8 cellular contexts compared by ENCODE assay signal in genomic region chr13:50123002-50123401, GRCh38.
DNase-seq lines count a peak whose midpoint lies in the region; ATAC-seq, FAIRE-seq and TF ChIP-seq lines count a peak whose summit lies in the region.

No MANE protein-coding gene starts in this region.

- peaks cover 39% of the 10 kb centered on the region for H3K4me1 Mint-ChIP-seq in endodermal cell

- H3K9me3 Mint-ChIP-seq in endodermal cell = no peaks in the 10 kb centered on the region

- ATAC-seq in DND-41 (ENCODE audit: insufficient read depth, low read depth) (no peak), pancreas (no peak), HG02623 (IDR thresholded peaks at IDR 0.05; ENCODE audit: unreplicated experiment) (no peak), HG03442 (IDR thresholded peaks at IDR 0.05; ENCODE audit: unreplicated experiment) (no peak)

- peaks cover 27% of the 10 kb centered on the region for H4K20me1 ChIP-seq in DND-41 (ENCODE audit: insufficient read depth, low read length)
- H4K20me1 ChIP-seq in OCI-LY7 (ENCODE audit: insufficient read depth, low read length) = peaks cover 15% of the 10 kb centered on the region; the same call in 1 of the 2 replicates

- H3K36me3 Mint-ChIP-seq in endodermal cell (ENCODE audit: low read depth) = no peaks in the 10 kb centered on the region

- H3K4me2 ChIP-seq in DND-41 (ENCODE audit: insufficient read depth, low read length) (peak overlapping the region; percentile 64), OCI-LY7 (ENCODE audit: low read length) (peak overlapping the region; percentile 89)

- H3K79me2 ChIP-seq in DND-41 (ENCODE audit: insufficient read depth, low read length) (peaks cover 87% of the 10 kb centered on the region), OCI-LY7 (ENCODE audit: insufficient read depth, low read depth, low read length) (peaks cover 42% of the 10 kb centered on the region; the same call in 1 of the 2 replicates)

- H3K27ac ChIP-seq in DND-41 (ENCODE audit: low read length) = peak overlapping the region; percentile 77
- peak overlapping the region; percentile 56 for H3K27ac ChIP-seq in OCI-LY7 (ENCODE audit: low read depth, low read length, poor library complexity, severe bottlenecking)
- no peak overlapping the region for H3K27ac ChIP-seq in endodermal cell (ENCODE audit: low read depth, low read length)
- peak overlapping the region in 3 of 4 donors; percentile 100 for H3K27ac ChIP-seq in pancreas

- no peak for FAIRE-seq in pancreas (lab: Jason Lieb, UNC)

- peaks cover 45% of the 10 kb centered on the region for H3K4me1 ChIP-seq in DND-41 (ENCODE audit: insufficient read depth, low read length)
- peaks cover 54% of the 10 kb centered on the region for H3K4me1 ChIP-seq in OCI-LY7 (ENCODE audit: insufficient read depth, low read length, poor library complexity, severe bottlenecking)
- peaks cover 17% of the 10 kb centered on the region for H3K4me1 ChIP-seq in endodermal cell (ENCODE audit: control insufficient read depth, insufficient read depth, low read length)
- H3K4me1 ChIP-seq in pancreas = peaks cover 12 to 15% (median 15%) of the 10 kb centered on the region in 3 donors

- H3K36me3 ChIP-seq in DND-41 (ENCODE audit: insufficient read depth, low read length) (peaks cover 18% of the 10 kb centered on the region), OCI-LY7 (ENCODE audit: insufficient read depth, low read length) (no peaks in the 10 kb centered on the region), endodermal cell (ENCODE audit: control insufficient read depth, insufficient read depth, low read length) (no peaks in the 10 kb centered on the region), pancreas (no peaks in the 10 kb centered on the region)

- peaks cover 79% of the 10 kb centered on the region for H3K27me3 Mint-ChIP-seq in endodermal cell (ENCODE audit: insufficient read depth)

- H2AFZ ChIP-seq in DND-41 (ENCODE audit: low read depth, low read length) (no peak overlapping the region), OCI-LY7 (ENCODE audit: low read length) (no peak overlapping the region)

- no TSS peak for BruUV-seq in OCI-LY7 (replicated peaks; lab: Mats Ljungman, UMichigan)

- POLR2A ChIA-PET in OCI-LY7 (lab: Charles Lee) = interaction anchor here (0.9 to 8.3 kb wide), 3 partner anchors 16 to 125 kb away, joined by 3 to 94 read pairs (median 4); no protein-coding TSS in a partner anchor

- peak overlapping the region in 1 of 2 experiments; percentile 89; a peak in 2 of 4 replicates for H3K4me3 ChIP-seq in DND-41 (ENCODE audit: low read depth in 1 of 2, low read length in 2 of 2)
- H3K4me3 ChIP-seq in OCI-LY7 (ENCODE audit: low read depth, low read length, poor library complexity, severe bottlenecking) = peak overlapping the region; percentile 81
- peak overlapping the region; percentile 85 for H3K4me3 ChIP-seq in endodermal cell (ENCODE audit: low read length)
- H3K4me3 ChIP-seq in pancreas = peak overlapping the region in 2 of 4 donors; percentile 85 to 96

- H3K9ac ChIP-seq in DND-41 (ENCODE audit: low read depth, low read length) (peak overlapping the region; percentile 99), endodermal cell (ENCODE audit: extremely low read depth, low read length, poor library complexity, severe bottlenecking) (no peak overlapping the region)

- H3K27me3 ChIP-seq in DND-41 (ENCODE audit: insufficient read depth, low read length, poor library complexity) (no peaks in the 10 kb centered on the region), endodermal cell (ENCODE audit: control insufficient read depth, insufficient read depth, low read length, poor library complexity, severe bottlenecking) (peaks cover 70% of the 10 kb centered on the region), pancreas (peaks cover 0 to 4% (median 0%) of the 10 kb centered on the region in 4 donors)

- CTCF ChIA-PET in OCI-LY7 (lab: Charles Lee; ENCODE audit: unreplicated experiment) = interaction anchor here (0.7 to 1.4 kb wide), 2 partner anchors 16 to 38 kb away, joined by 3 to 4 read pairs; no protein-coding TSS in a partner anchor

- intact Hi-C loops in OCI-LY7 (cut with micrococcal nuclease; ENCODE audit: unreplicated experiment) (loop anchor here (5.0 kb wide), 2 partner anchors 146 to 679 kb away; no protein-coding TSS in a partner anchor), pancreas (cut with DNase I) (no loop called here)

- no peak overlapping the region for H3K27ac Mint-ChIP-seq in endodermal cell

- H3K9me3 ChIP-seq in DND-41 (ENCODE audit: insufficient read depth, low read length, severe bottlenecking) (no peaks in the 10 kb centered on the region), OCI-LY7 (ENCODE audit: low read length) (no peaks in the 10 kb centered on the region), endodermal cell (ENCODE audit: control insufficient read depth, low read length) (no peaks in the 10 kb centered on the region), pancreas (no peaks in the 10 kb centered on the region)

- peak overlapping the region; percentile 61 for H3K4me3 Mint-ChIP-seq in endodermal cell

- no peaks in the 10 kb centered on the region for H3K9me2 ChIP-seq in OCI-LY7 (ENCODE audit: insufficient read depth, low read length)

- 53 to 67% methylated on average over 2 of the region's 3 CpGs for WGBS in endodermal cell (ENCODE audit: insufficient coverage in 1 of 2, insufficient read length in 1 of 2), 2 experiments
- WGBS in pancreas, 2 donors = 45 to 47% methylated on average over 3 of the region's 3 CpGs

- DNase-seq in DND-41 (no peak), OCI-LY7 (ENCODE audit: low spot score) (no peak), endodermal cell (no peak), pancreas (no peak), T-helper 9 cell (no peak), putamen (ENCODE audit: low spot score) (no peak)

- TF ChIP-seq CTCF in DND-41 (IDR thresholded peaks at IDR 0.05; ENCODE audit: borderline replicate concordance, extremely low read depth, low read length, poor library complexity, severe bottlenecking) (no peak), OCI-LY7 (conservative IDR thresholded peaks at IDR 0.05; ENCODE audit: low read length) (no peak), endodermal cell (conservative IDR thresholded peaks at IDR 0.05) (no peak), pancreas (IDR thresholded peaks at IDR 0.05) (no peak)
